ENCODE assay signal across 1 cellular context in genomic region chr17:74282587-74283370, GRCh38.
TF ChIP-seq lines count a peak whose summit lies in the region.

No MANE protein-coding gene starts in this region.

TF ChIP-seq in K562, 482 proteins besides CTCF, POLR2A, EP300 and RAD21 (continued from another document):
- peak; percentile 41; the same call in 1 of the 2 replicates for TF ChIP-seq TFE3 (CRISPR knock-in tag; IDR thresholded peaks at IDR 0.05)
- peak; percentile 96 for TF ChIP-seq SMARCE1 (IDR thresholded peaks at IDR 0.05)
- TF ChIP-seq ESRRA (IDR thresholded peaks at IDR 0.05; ENCODE audit: borderline replicate concordance, low read depth), result peak; percentile 23; the same call in 1 of the 2 replicates
- TF ChIP-seq NKRF (IDR thresholded peaks at IDR 0.05; ENCODE audit: borderline replicate concordance), result no peak
- no peak for TF ChIP-seq XRCC3 (IDR thresholded peaks at IDR 0.05)
- TF ChIP-seq YY1 (IDR thresholded peaks at IDR 0.05; ENCODE audit: borderline replicate concordance in 1 of 3, control insufficient read depth in 1 of 3, extremely low read depth in 1 of 3, insufficient read depth in 3 of 3, insufficient read length in 1 of 3, insufficient replicate concordance in 2 of 3, low read depth in 1 of 3, low read length in 2 of 3), result peak in 1 of 3 experiments; percentile 55
- TF ChIP-seq TBL1XR1 (IDR thresholded peaks at IDR 0.05; ENCODE audit: low read length in 2 of 2), result no peak
- TF ChIP-seq L3MBTL2 (IDR thresholded peaks at IDR 0.05), result 0 out of 2 replicates have a peak, but pooled peaks have one; percentile 10
- peak; percentile 69 for TF ChIP-seq TAL1 (IDR thresholded peaks at IDR 0.05)
- peak; percentile 63; the same call in 1 of the 2 replicates for TF ChIP-seq BHLHE40 (IDR thresholded peaks at IDR 0.05; ENCODE audit: low read length)
- TF ChIP-seq GTF2E2 (tag; IDR thresholded peaks at IDR 0.05), result peak; percentile 86
- TF ChIP-seq MCM2 (IDR thresholded peaks at IDR 0.05; ENCODE audit: low read depth), result no peak
- no peak for TF ChIP-seq HCFC1 (IDR thresholded peaks at IDR 0.05; ENCODE audit: low read depth, low read length)
- TF ChIP-seq PML (IDR thresholded peaks at IDR 0.05; ENCODE audit: low read length), result peak; percentile 38; the same call in 1 of the 2 replicates
- TF ChIP-seq TGIF2 (CRISPR knock-in tag; IDR thresholded peaks at IDR 0.05), result no peak
- TF ChIP-seq ZBTB11 (CRISPR knock-in tag; IDR thresholded peaks at IDR 0.05), result peak in 1 of 3 experiments; percentile 79; a peak in 2 of 6 replicates
- peak; percentile 92 for TF ChIP-seq ARID1B (IDR thresholded peaks at IDR 0.05)
- no peak for TF ChIP-seq CCAR2 (IDR thresholded peaks at IDR 0.05; ENCODE audit: low read depth, low read length)
- 0 out of 2 replicates have a peak, but pooled peaks have one; percentile 62 for TF ChIP-seq PHTF2 (CRISPR knock-in tag; IDR thresholded peaks at IDR 0.05)
